ENCODE assay signal across 11 cellular contexts in genomic region chr1:12511128-12511484, GRCh38.
DNase-seq lines count a peak whose midpoint lies in the region; TF ChIP-seq lines count a peak whose summit lies in the region.
"Had no signal": no experiment of that assay in that cellular context is flagged by ENCODE, and none has a peak within 500 bp of the region (broad histone marks: within the 10 kb centered on the region; RNA-seq: fewer than 3 reads in every experiment).

No MANE protein-coding gene starts in this region.

- TF ChIP-seq CTCF in spleen (IDR thresholded peaks at IDR 0.05 in 8 of 11, conservative IDR thresholded peaks at IDR 0.05 in 3 of 11) = no peak

- H3K4me1 ChIP-seq in spleen = peaks cover 0 to 24% (median 15%) of the 10 kb centered on the region in 6 donors

- peak overlapping the region; percentile 99 for H3K27ac Mint-ChIP-seq in activated T-helper 2 cell treated with anti-CD3 and anti-CD28 coated beads, Interferon-gamma antibody, Interleukin-2, Interleukin-4, amounts not matched to agents 10 μg/mL and 5 μg/mL and 100 μg/mL, durations not matched to agents 14 hours and 24 hours and 36 hours
- H3K27ac Mint-ChIP-seq in immature natural killer cell = peak overlapping the region; percentile 90 to 98 (median 96)

- intact Hi-C loops in activated T-helper 2 cell treated with anti-CD3 and anti-CD28 coated beads, Interferon-gamma antibody, Interleukin-2, Interleukin-4, amounts not matched to agents 10 μg/mL and 5 μg/mL and 100 μg/mL, durations not matched to agents 14 hours and 24 hours and 36 hours (cut with micrococcal nuclease) = loop anchor here (2.0 to 10.0 kb wide), 4 partner anchors 18 to 446 kb away; partner anchors contain the start of gene TNFRSF8
- intact Hi-C loops in spleen (cut with DNase I; ENCODE audit: low total_unique reads) = no loop called here

- DNase-seq in NCI-H524 treated with DMSO at 0.1 percent for 48 hours (lab: John Stamatoyannopoulos, UW) (peak; percentile 36), NCI-H524 (lab: John Stamatoyannopoulos, UW) (no peak), immature natural killer cell (no peak), spleen (no peak), SIG-M5 treated with dmso at 0.1 percent for 504 hours (lab: John Stamatoyannopoulos, UW; ENCODE audit: unreplicated experiment) (no peak), NCI-H128 (lab: John Stamatoyannopoulos, UW; ENCODE audit: unreplicated experiment) (no peak), NCI-H2107 (lab: John Stamatoyannopoulos, UW) (no peak)
- DNase-seq in activated T-helper 2 cell treated with anti-CD3 and anti-CD28 coated beads, Interferon-gamma antibody, Interleukin-2, Interleukin-4, amounts not matched to agents 10 μg/mL and 5 μg/mL and 100 μg/mL, durations not matched to agents 14 hours and 24 hours and 36 hours (ENCODE audit: low spot score) = no peak
- DNase-seq: DMS79, NCI-H2081 had no signal

- H3K4me1 Mint-ChIP-seq in activated T-helper 2 cell treated with anti-CD3 and anti-CD28 coated beads, Interferon-gamma antibody, Interleukin-2, Interleukin-4, amounts not matched to agents 10 μg/mL and 5 μg/mL and 100 μg/mL, durations not matched to agents 14 hours and 24 hours and 36 hours (ENCODE audit: low read depth) = peaks cover 40% of the 10 kb centered on the region
- H3K4me1 Mint-ChIP-seq in immature natural killer cell = peaks cover 37 to 41% of the 10 kb centered on the region in 2 donors

- peak overlapping the region; percentile 71 for H3K4me3 Mint-ChIP-seq in activated T-helper 2 cell treated with anti-CD3 and anti-CD28 coated beads, Interferon-gamma antibody, Interleukin-2, Interleukin-4, amounts not matched to agents 10 μg/mL and 5 μg/mL and 100 μg/mL, durations not matched to agents 14 hours and 24 hours and 36 hours (ENCODE audit: low read depth)
- H3K4me3 Mint-ChIP-seq in immature natural killer cell = peak overlapping the region in 4 of 5 donors; percentile 65 to 78 (median 76)

- peak overlapping the region in 3 of 8 donors; percentile 2 to 49 (median 11) for H3K4me3 ChIP-seq in spleen

- H3K36me3 ChIP-seq in spleen = peaks cover 0 to 66% (median 28%) of the 10 kb centered on the region in 6 donors

- H3K27me3 ChIP-seq in spleen (replicated peaks in 1 of 7) = no peaks in the 10 kb centered on the region

- peak overlapping the region; percentile 10 to 80 (median 62) for H3K27ac ChIP-seq in spleen
- H3K27ac ChIP-seq: 22Rv1 had no signal

- H3K9me3 ChIP-seq in spleen = no peaks in the 10 kb centered on the region

- no peak for TF ChIP-seq POLR2A in spleen (IDR thresholded peaks at IDR 0.05)

- no peaks in the 10 kb centered on the region for H3K9me3 Mint-ChIP-seq in activated T-helper 2 cell treated with anti-CD3 and anti-CD28 coated beads, Interferon-gamma antibody, Interleukin-2, Interleukin-4, amounts not matched to agents 10 μg/mL and 5 μg/mL and 100 μg/mL, durations not matched to agents 14 hours and 24 hours and 36 hours
- H3K9me3 Mint-ChIP-seq in immature natural killer cell = no peaks in the 10 kb centered on the region

- no peaks in the 10 kb centered on the region for H3K27me3 Mint-ChIP-seq in activated T-helper 2 cell treated with anti-CD3 and anti-CD28 coated beads, Interferon-gamma antibody, Interleukin-2, Interleukin-4, amounts not matched to agents 10 μg/mL and 5 μg/mL and 100 μg/mL, durations not matched to agents 14 hours and 24 hours and 36 hours (ENCODE audit: low read depth)
- H3K27me3 Mint-ChIP-seq in immature natural killer cell (ENCODE audit: low read depth in 3 of 3) = peaks cover 0 to 3% (median 0%) of the 10 kb centered on the region in 3 donors

- peaks cover 45% of the 10 kb centered on the region for H3K36me3 Mint-ChIP-seq in activated T-helper 2 cell treated with anti-CD3 and anti-CD28 coated beads, Interferon-gamma antibody, Interleukin-2, Interleukin-4, amounts not matched to agents 10 μg/mL and 5 μg/mL and 100 μg/mL, durations not matched to agents 14 hours and 24 hours and 36 hours (ENCODE audit: low read depth)
- H3K36me3 Mint-ChIP-seq in immature natural killer cell = peaks cover 0 to 15% (median 10%) of the 10 kb centered on the region in 3 donors

- WGBS in spleen, 5 donors = 84 to 89% (median 85%) methylated on average over 3 of the region's 3 CpGs
